In the genomic region with DNA sequence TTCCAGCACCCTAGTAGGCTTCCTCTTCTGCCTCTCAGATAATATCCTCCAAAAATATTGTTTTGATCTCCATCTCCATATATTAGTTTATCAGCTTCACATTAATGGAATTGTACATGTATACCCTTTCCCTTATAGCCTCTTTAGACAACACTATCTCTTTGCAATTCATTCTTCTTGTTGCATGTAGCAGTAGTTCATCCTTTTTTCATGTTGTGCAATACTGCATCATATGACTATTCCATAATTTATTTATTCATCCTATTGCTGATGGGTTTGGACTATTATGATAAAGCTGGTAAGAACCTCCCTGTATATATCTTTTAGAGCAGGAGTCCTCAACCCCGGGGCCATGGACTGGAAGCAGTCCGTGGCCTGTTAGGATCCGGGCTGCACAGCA, we compare ENCODE assay signal across 35 cellular contexts.
"Had no signal": no experiment of that assay in that cellular context is flagged by ENCODE, and none has a peak within 500 bp of the region (broad histone marks: within the 10 kb centered on the region; RNA-seq: fewer than 3 reads in every experiment).

No MANE protein-coding gene starts in this region.

- H3K4me3 ChIP-seq: MG63 had no signal

- H3K9me3 ChIP-seq: MG63 had no signal

- H3K27me3 ChIP-seq: MG63 had no signal

- DNase-seq: Karpas-422, Kasumi-1, MG63, MM.1S, MV-4-11, NCI-H1048, NCI-H1092, NCI-H1092 treated with DMSO at 0.1 percent for 48 hours, NCI-H1105, NCI-H1105 treated with DMSO at 0.1 percent for 48 hours, NCI-H1417, NCI-H1417 treated with DMSO at 0.1 percent for 48 hours, NCI-H1436, NCI-H1436 treated with DMSO at 0.1 percent for 48 hours, NCI-H146, NCI-H1694, NCI-H1694 treated with DMSO at 0.1 percent for 48 hours, NCI-H187, NCI-H187 treated with DMSO at 0.1 percent for 48 hours, NCI-H1930, NCI-H2029, NCI-H2029 treated with DMSO at 0.1 percent for 48 hours, NCI-H2081, NCI-H2081 treated with DMSO at 0.1 percent for 48 hours, NCI-H2107, NCI-H2171, NCI-H2171 treated with DMSO at 0.1 percent for 48 hours, NCI-H2227 treated with DMSO at 0.1 percent for 48 hours, NCI-H226, NCI-H345, NCI-H446, NCI-H446 treated with DMSO at 0.1 percent for 48 hours, NCI-H510A, NCI-H510A treated with DMSO at 0.1 percent for 48 hours, NCI-H524 had no signal

- H3K36me3 ChIP-seq: MG63 had no signal
